24 cellular contexts compared by ENCODE assay signal in the genomic region with DNA sequence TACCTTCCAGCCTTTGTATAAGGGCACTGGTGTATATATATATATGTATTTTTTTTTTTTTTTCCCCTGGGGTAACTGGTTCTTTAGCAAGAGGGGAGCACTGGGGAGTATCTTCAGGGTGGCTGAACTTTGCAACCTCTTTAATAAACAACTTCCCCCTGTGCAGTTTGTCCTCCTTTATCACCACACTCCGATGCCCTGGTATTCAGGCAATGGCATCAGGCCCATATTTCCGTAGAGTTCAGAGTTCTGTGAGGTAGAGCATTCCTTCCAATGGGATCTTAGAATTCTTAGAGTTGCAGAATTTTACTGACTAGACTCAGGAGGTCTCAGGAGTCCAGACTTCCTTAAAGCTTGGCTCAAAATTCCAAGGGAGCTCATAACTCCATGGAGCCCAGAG. TPM values are rescaled to one million over a fixed set of nuclear protein-coding genes. Genes with fewer than 3 reads are reported as not detected.
"Had no signal": no experiment of that assay in that cellular context is flagged by ENCODE, and none has a peak within 500 bp of the region (broad histone marks: within the 10 kb centered on the region; RNA-seq: fewer than 3 reads in every experiment).

No MANE protein-coding gene starts in this region.

- H3K27ac ChIP-seq: breast epithelium, SK-N-MC had no signal

- H3K9me3 ChIP-seq: breast epithelium had no signal

- H3K4me1 ChIP-seq: breast epithelium had no signal

- ATAC-seq: activated CD8-positive, alpha-beta T cell treated with anti-CD3 and anti-CD28 coated beads, Interleukin-2, amount 10 ng/mL, durations not matched to agents 7 days and 5 days; PC-3; WTC11 had no signal

- H3K4me3 ChIP-seq: breast epithelium, SK-N-MC had no signal

- H3K36me3 ChIP-seq: breast epithelium had no signal

- DNase-seq: activated CD4-positive, alpha-beta T cell treated with anti-CD3 and anti-CD28 coated beads for 48 hours; activated CD4-positive, alpha-beta T cell treated with anti-CD3 and anti-CD28 coated beads, Interleukin-2, amount 50 U/mL, for 4 hours; activated CD4-positive, CD25-positive, alpha-beta regulatory T cell treated with anti-CD3 and anti-CD28 coated beads, Interleukin-2, amount 50 U/mL, for 72 hours; activated CD8-positive, alpha-beta memory T cell treated with anti-CD3 and anti-CD28 coated beads, Interleukin-2, amount 50 U/mL, for 48 hours; activated CD8-positive, alpha-beta T cell treated with anti-CD3 and anti-CD28 coated beads, Interleukin-2, amount 10 ng/mL, durations not matched to agents 7 days and 5 days; activated naive CD4-positive, alpha-beta T cell treated with anti-CD3 and anti-CD28 coated beads, Interleukin-2, amount 50 U/mL, for 16 hours; activated naive CD8-positive, alpha-beta T cell treated with anti-CD3 and anti-CD28 coated beads, Interleukin-2, amount 10 ng/mL, durations not matched to agents 7 days and 5 days; activated T-cell treated with anti-CD3 and anti-CD28 coated beads, Interleukin-2, amount 50 U/mL, for 1 hour; aorta; Kasumi-1; KBM-7; NCI-H1105 treated with DMSO at 0.1 percent for 48 hours; NCI-H1436 treated with DMSO at 0.1 percent for 48 hours; NCI-H187; NCI-H2081; NCI-H446; NCI-H524; PC-3; SHP77 treated with DMSO at 0.1 percent for 48 hours; T-helper 1 cell had no signal

RNA-seq across cellular contexts. Expression of gene NYX, which starts 24.6 kb away (rescaled TPM):
- total RNA-seq: activated CD8-positive, alpha-beta T cell treated with anti-CD3 and anti-CD28 coated beads, Interleukin-2, amount 10 ng/mL, durations not matched to agents 7 days and 5 days; activated naive CD8-positive, alpha-beta T cell treated with anti-CD3 and anti-CD28 coated beads, Interleukin-2, amount 10 ng/mL, durations not matched to agents 7 days and 5 days; aorta; breast epithelium; PC-3; T-helper 2 cell treated with Interferon-gamma antibody and Interleukin-4, amounts not matched to agents 100 ng/mL and 5 ng/mL, for 36 hours had no signal
- polyA plus RNA-seq: aorta had no signal
